In genomic region chr18:63762518-63762917, GRCh38 we compare ENCODE assay signal across 22 cellular contexts. TPM values are rescaled to one million over a fixed set of nuclear protein-coding genes. Genes with fewer than 3 reads are reported as not detected.
DNase-seq lines count a peak whose midpoint lies in the region; ATAC-seq, FAIRE-seq and TF ChIP-seq lines count a peak whose summit lies in the region.
"Had no signal": no experiment of that assay in that cellular context is flagged by ENCODE, and none has a peak within 500 bp of the region (broad histone marks: within the 10 kb centered on the region; RNA-seq: fewer than 3 reads in every experiment).

No MANE protein-coding gene starts in this region.

- no peak overlapping the region for H3K27ac ChIP-seq in mesenchymal stem cell (ENCODE audit: low read length, poor library complexity, severe bottlenecking)
- H3K27ac ChIP-seq: esophagus squamous epithelium, left ventricle myocardium inferior, pancreas, Peyer's patch, tibial artery had no signal

- H3K4me2 ChIP-seq in mesenchymal stem cell (ENCODE audit: low read length, poor library complexity, severe bottlenecking) = no peak overlapping the region

- no peak overlapping the region for H2BK12ac ChIP-seq in mesenchymal stem cell (ENCODE audit: low read length in 2 of 2)

- peak; percentile 92 for FAIRE-seq in RCC 7860 (lab: Jason Lieb, UNC)
- FAIRE-seq: pancreas, small intestine had no signal

- no peak for TF ChIP-seq CTCF in epithelial cell of esophagus (IDR thresholded peaks at IDR 0.05; ENCODE audit: insufficient read depth, low read depth, low read length, missing control alignments)

- H3K79me1 ChIP-seq in mesenchymal stem cell (replicated peaks; ENCODE audit: low read length, poor library complexity, severe bottlenecking) = no peaks in the 10 kb centered on the region

- no peak overlapping the region for H4K8ac ChIP-seq in mesenchymal stem cell (ENCODE audit: low read length)

- peaks cover 21% of the 10 kb centered on the region for H3K9me3 ChIP-seq in mesenchymal stem cell (ENCODE audit: control insufficient read depth, low read length)
- H3K9me3 ChIP-seq: pancreas had no signal

- no peak overlapping the region for H4K91ac ChIP-seq in mesenchymal stem cell (ENCODE audit: low read length)

- ATAC-seq in GM21576 (IDR thresholded peaks at IDR 0.05; ENCODE audit: unreplicated experiment) (no peak), HG03571 (IDR thresholded peaks at IDR 0.05; ENCODE audit: unreplicated experiment) (no peak)
- ATAC-seq: pancreas; stimulated activated effector memory CD8-positive, alpha-beta T cell treated with anti-CD3 and anti-CD28 coated beads, Interleukin-12 subunit alpha, Interleukin-12 subunit beta, amount 100 ng/mL, for 72 hours; WTC11 had no signal

- 67% methylated on average over 1 of the region's 1 CpG for WGBS in mesenchymal stem cell

- H3K36me3 ChIP-seq in mesenchymal stem cell (ENCODE audit: control insufficient read depth in 1 of 2, insufficient read depth in 2 of 2, low read depth in 1 of 2, low read length in 2 of 2) = no peaks in the 10 kb centered on the region
- H3K36me3 ChIP-seq: esophagus squamous epithelium, left ventricle myocardium inferior, pancreas, Peyer's patch, tibial artery had no signal

- no peak overlapping the region for H2AK5ac ChIP-seq in mesenchymal stem cell (ENCODE audit: low read length, severe bottlenecking)

- H2BK120ac ChIP-seq in mesenchymal stem cell (ENCODE audit: low read depth, low read length) = no peak overlapping the region

- no peak overlapping the region for H2AFZ ChIP-seq in mesenchymal stem cell (ENCODE audit: low read depth, low read length)

- no peaks in the 10 kb centered on the region for H3K27me3 ChIP-seq in mesenchymal stem cell (ENCODE audit: control insufficient read depth in 1 of 2, insufficient read depth in 1 of 2, low read length in 2 of 2)
- H3K27me3 ChIP-seq: esophagus squamous epithelium, pancreas, Peyer's patch, tibial artery had no signal

- H3K4me3 ChIP-seq in epithelial cell of esophagus (ENCODE audit: low read length) (no peak overlapping the region), mesenchymal stem cell (ENCODE audit: insufficient read depth in 1 of 2, low read depth in 1 of 2, low read length in 2 of 2) (no peak overlapping the region)
- H3K4me3 ChIP-seq: esophagus squamous epithelium, left ventricle myocardium inferior, pancreas, Peyer's patch, tibial artery had no signal

- H3K9ac ChIP-seq in mesenchymal stem cell (ENCODE audit: low read length) = peak overlapping the region; percentile 22

- H3K4ac ChIP-seq in mesenchymal stem cell (ENCODE audit: low read depth in 1 of 2, low read length in 2 of 2) = no peak overlapping the region

- no peak overlapping the region for H2BK15ac ChIP-seq in mesenchymal stem cell (ENCODE audit: low read depth, poor library complexity, severe bottlenecking)

- H3K23ac ChIP-seq in mesenchymal stem cell (ENCODE audit: low read length in 2 of 2) = no peak overlapping the region

- no peak overlapping the region for H3K18ac ChIP-seq in mesenchymal stem cell (ENCODE audit: low read depth in 1 of 2, low read length in 2 of 2)

- H3K4me1 ChIP-seq in mesenchymal stem cell (ENCODE audit: control insufficient read depth, insufficient read depth, low read depth, low read length) = no peaks in the 10 kb centered on the region
- H3K4me1 ChIP-seq: esophagus squamous epithelium, left ventricle myocardium inferior, pancreas, Peyer's patch, tibial artery had no signal

- DNase-seq in EH (ENCODE audit: low read depth) = peak; percentile 87
- DNase-seq in RCC 7860 (ENCODE audit: low spot score) = peak; percentile 77
- peak; percentile 86 for DNase-seq in epithelial cell of esophagus (ENCODE audit: low read depth)
- DNase-seq in mesenchymal stem cell = no peak
- DNase-seq in activated gamma-delta T cell (lab: John Stamatoyannopoulos, UW) = no peak
- DNase-seq in anterior cingulate cortex (lab: John Stamatoyannopoulos, UW) = no peak
- DNase-seq: activated CD8-positive, alpha-beta memory T cell treated with anti-CD3 and anti-CD28 coated beads for 24 hours; dermis blood vessel endothelial cell; esophagus squamous epithelium; KBM-7; left ventricle myocardium inferior; NCI-H1092 treated with DMSO at 0.1 percent for 48 hours; NCI-H2171; pancreas; Peyer's patch; small intestine; tibial artery had no signal

- no peak overlapping the region for H2BK5ac ChIP-seq in mesenchymal stem cell (ENCODE audit: low read depth, low read length, poor library complexity, severe bottlenecking)

- H3K14ac ChIP-seq in mesenchymal stem cell (ENCODE audit: low read length in 2 of 2) = no peak overlapping the region

RNA-seq across cellular contexts. Expression of gene SERPINB7, which starts 12.7 kb away (rescaled TPM):
- polyA plus RNA-seq in mesenchymal stem cell (2013, experiment 1 of 2) = 0.33 TPM
- polyA plus RNA-seq in mesenchymal stem cell (2013, experiment 2 of 2) = 0.37 TPM
- polyA plus RNA-seq: CD14-positive monocyte, pancreas, small intestine had no signal

RNA-seq across cellular contexts. Expression of gene SERPINB11, which starts 59.8 kb away (rescaled TPM):
- polyA plus RNA-seq in mesenchymal stem cell (2013, experiment 1 of 2) = not detected
- not detected for polyA plus RNA-seq in mesenchymal stem cell (2013, experiment 2 of 2)
- polyA plus RNA-seq: CD14-positive monocyte, pancreas, small intestine had no signal

Comparison
In these comparisons a context has a peak if more than half of its experiments do, and no peak if none do; other contexts are left out.
1. DNase-seq: peak in EH (single experiment), RCC 7860 (single experiment) and epithelial cell of esophagus (single experiment); none in mesenchymal stem cell (single experiment), activated gamma-delta T cell (single experiment) and anterior cingulate cortex (0 of 58).